Comparison of ENCODE assay signal across 8 cellular contexts in the genomic region with DNA sequence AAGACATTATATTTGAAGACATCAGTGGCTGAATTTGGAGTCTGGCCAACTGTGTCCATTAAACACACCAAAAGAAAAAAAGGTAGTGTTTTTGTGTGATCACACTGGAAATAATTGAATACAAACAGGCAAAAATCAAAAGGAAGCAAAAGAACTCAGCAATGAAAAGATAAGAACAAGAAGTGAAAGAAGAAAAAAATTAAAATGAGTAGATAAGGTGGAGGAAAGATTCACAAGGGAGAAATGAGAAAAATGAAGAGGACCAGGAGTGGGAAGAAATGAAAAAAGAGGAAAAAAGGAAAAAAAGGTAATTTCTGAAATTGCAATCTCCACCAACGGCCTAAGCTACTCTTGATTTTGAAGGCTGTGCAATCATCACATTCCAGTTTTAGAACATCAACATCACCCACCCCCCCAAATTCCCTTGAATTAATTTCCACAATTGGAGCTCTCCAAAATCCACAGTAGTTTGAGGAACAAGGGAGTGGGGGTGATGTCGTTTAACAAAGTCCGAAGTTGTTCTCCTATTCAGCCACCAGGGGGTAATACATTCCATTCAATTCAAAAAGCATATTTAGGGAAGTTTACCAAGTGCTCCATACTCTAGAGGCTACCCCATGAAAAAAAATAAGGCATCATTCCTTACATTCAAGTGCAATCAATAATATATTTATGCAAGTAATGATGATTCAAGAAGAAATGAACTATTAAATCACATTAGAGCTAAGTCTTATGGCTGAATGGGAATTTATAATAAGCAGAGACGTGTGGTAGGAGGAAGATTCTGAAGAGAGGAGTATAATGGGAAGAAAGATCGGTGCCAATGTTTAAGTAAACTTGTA. TPM values are rescaled to one million over a fixed set of nuclear protein-coding genes. Genes with fewer than 3 reads are reported as not detected.
A peak's percentile ranks its signal among the peaks of the same experiment; 100 is the strongest.
DNase-seq lines count a peak whose midpoint lies in the region; ATAC-seq lines count a peak whose summit lies in the region.

No MANE protein-coding gene starts in this region.

- POLR2A ChIA-PET in activated CD4-positive, alpha-beta memory T cell treated with anti-CD3 and anti-CD28 coated beads, Interleukin-2, amount 10 ng/mL, durations not matched to agents 7 days and 5 days (lab: Charles Lee): interaction anchor here (0.7 kb wide), 1 partner anchor 126 kb away, joined by 3 read pairs; no protein-coding TSS in a partner anchor

- ATAC-seq in GM18502 (IDR thresholded peaks at IDR 0.05; ENCODE audit: poor library complexity, unreplicated experiment): peak; percentile 46

- CTCF ChIA-PET in activated CD4-positive, alpha-beta memory T cell treated with anti-CD3 and anti-CD28 coated beads, Interleukin-2, amount 10 ng/mL, durations not matched to agents 7 days and 5 days (lab: Charles Lee): interaction anchor here (0.6 to 5.0 kb wide), 15 partner anchors 14 to 364 kb away, joined by 3 to 56 read pairs (median 4); partner anchors contain the start of genes OSBPL10 and ZNF860

- DNase-seq in AG20443 (ENCODE audit: low spot score) (peak; percentile 61), NCI-H1694 (lab: John Stamatoyannopoulos, UW) (peak; percentile 6), astrocyte of the hippocampus (ENCODE audit: low read depth, low spot score) (peak; percentile 73), hepatic stellate cell (ENCODE audit: low spot score) (peak; percentile 39), superior temporal gyrus (ENCODE audit: extremely low spot score) (peak; percentile 86)
- DNase-seq in activated CD4-positive, alpha-beta memory T cell treated with anti-CD3 and anti-CD28 coated beads, Interleukin-2, amount 10 ng/mL, durations not matched to agents 7 days and 5 days: no peak
- no peak for DNase-seq in stimulated activated CD4-positive, alpha-beta T cell treated with anti-CD3 and anti-CD28 coated beads, Interleukin-4, amount 100 ng/mL, for 1 hour

- H3K4me3 Mint-ChIP-seq in activated CD4-positive, alpha-beta memory T cell treated with anti-CD3 and anti-CD28 coated beads, Interleukin-2, amount 10 ng/mL, durations not matched to agents 7 days and 5 days: no peak overlapping the region

- H3K36me3 Mint-ChIP-seq in activated CD4-positive, alpha-beta memory T cell treated with anti-CD3 and anti-CD28 coated beads, Interleukin-2, amount 10 ng/mL, durations not matched to agents 7 days and 5 days (ENCODE audit: low read depth): no peaks in the 10 kb centered on the region

- peaks cover 10% of the 10 kb centered on the region for H3K27me3 Mint-ChIP-seq in activated CD4-positive, alpha-beta memory T cell treated with anti-CD3 and anti-CD28 coated beads, Interleukin-2, amount 10 ng/mL, durations not matched to agents 7 days and 5 days

- H3K9me3 Mint-ChIP-seq in activated CD4-positive, alpha-beta memory T cell treated with anti-CD3 and anti-CD28 coated beads, Interleukin-2, amount 10 ng/mL, durations not matched to agents 7 days and 5 days: no peaks in the 10 kb centered on the region

- H3K4me1 Mint-ChIP-seq in activated CD4-positive, alpha-beta memory T cell treated with anti-CD3 and anti-CD28 coated beads, Interleukin-2, amount 10 ng/mL, durations not matched to agents 7 days and 5 days: no peaks in the 10 kb centered on the region

- no peak overlapping the region for H3K27ac Mint-ChIP-seq in activated CD4-positive, alpha-beta memory T cell treated with anti-CD3 and anti-CD28 coated beads, Interleukin-2, amount 10 ng/mL, durations not matched to agents 7 days and 5 days

RNA-seq across cellular contexts. Expression of gene ZNF860, which starts 37.4 kb away (rescaled TPM):
- total RNA-seq in activated CD4-positive, alpha-beta memory T cell treated with anti-CD3 and anti-CD28 coated beads, Interleukin-2, amount 10 ng/mL, durations not matched to agents 7 days and 5 days: under 1 TPM; 0.08 to 0.13 TPM

RNA-seq across cellular contexts. Expression of gene OSBPL10, which starts 37.9 kb away (rescaled TPM):
- 1 to 10 TPM; 1.6 to 1.7 TPM for total RNA-seq in activated CD4-positive, alpha-beta memory T cell treated with anti-CD3 and anti-CD28 coated beads, Interleukin-2, amount 10 ng/mL, durations not matched to agents 7 days and 5 days

Comparison
In these comparisons a context has a peak if more than half of its experiments do, and no peak if none do; other contexts are left out.
1. DNase-seq: peak in AG20443 (single experiment), NCI-H1694 (single experiment), astrocyte of the hippocampus (single experiment), hepatic stellate cell (single experiment) and superior temporal gyrus (single experiment); none in activated CD4-positive, alpha-beta memory T cell treated with anti-CD3 and anti-CD28 coated beads, Interleukin-2, amount 10 ng/mL, durations not matched to agents 7 days and 5 days (single experiment) and stimulated activated CD4-positive, alpha-beta T cell treated with anti-CD3 and anti-CD28 coated beads, Interleukin-4, amount 100 ng/mL, for 1 hour (single experiment).